Comparison of ENCODE assay signal across 20 cellular contexts in genomic region chr1:15944308-15945010, GRCh38. TPM values are rescaled to one million over a fixed set of nuclear protein-coding genes. Genes with fewer than 3 reads are reported as not detected.
A peak's percentile ranks its signal among the peaks of the same experiment; 100 is the strongest.
DNase-seq lines count a peak whose midpoint lies in the region; FAIRE-seq and TF ChIP-seq lines count a peak whose summit lies in the region.
"Had no signal": no experiment of that assay in that cellular context is flagged by ENCODE, and none has a peak within 500 bp of the region (broad histone marks: within the 10 kb centered on the region; RNA-seq: fewer than 3 reads in every experiment).

No MANE protein-coding gene starts in this region.

- peak overlapping the region; percentile 100 for H3K27ac ChIP-seq in RWPE1
- H3K27ac ChIP-seq: BLaER1 treated with 17β-estradiol and CSF1 and Interleukin-3, amounts not matched to agents 10 nM and 100 nM; KMS-11; PC-9; SJSA1 had no signal

- peak; percentile 16 to 17 for DNase-seq in activated T-cell treated with anti-CD3 and anti-CD28 coated beads, Interleukin-2, amount 50 U/mL, for 48 hours
- DNase-seq in activated T-cell treated with anti-CD3 and anti-CD28 coated beads for 4 hours (no peak), RWPE1 (ENCODE audit: low spot score) (no peak), islet precursor cell (peak; percentile 49), ureter (ENCODE audit: low spot score) (peak; percentile 41), HTR-8/SVneo (ENCODE audit: insufficient read length, low spot score) (no peak), NCI-H1092 (lab: John Stamatoyannopoulos, UW) (no peak)
- no peak for DNase-seq in stimulated activated CD4-positive, alpha-beta T cell treated with anti-CD3 and anti-CD28 coated beads, Interleukin-2, amount 100 ng/mL, for 48 hours
- DNase-seq: CD8-positive, alpha-beta memory T cell; DMS 273 treated with DMSO at 0.1 percent for 48 hours; NCI-H1092 treated with DMSO at 0.1 percent for 48 hours; NCI-H2227 treated with DMSO at 0.1 percent for 48 hours; NCI-H524; PC-9 had no signal

- POLR2A ChIA-PET in RWPE1 (lab: Yijun Ruan, JAX; ENCODE audit: low non-redundant PET) = no interaction called here

- no peak for TF ChIP-seq CTCF in RWPE1 (conservative IDR thresholded peaks at IDR 0.05; ENCODE audit: low read depth)

- no peak for FAIRE-seq in HTR-8/SVneo (lab: Jason Lieb, UNC)
- FAIRE-seq: A204.1, H54 had no signal

- CTCF ChIA-PET in RWPE1 (lab: Yijun Ruan, JAX) = no interaction called here

RNA-seq across cellular contexts. Expression of gene ZBTB17, which starts 31.4 kb away (rescaled TPM):
- 44.4 TPM for total RNA-seq in ureter

RNA-seq across cellular contexts. Expression of gene SRARP, which starts 59.6 kb away (rescaled TPM):
- total RNA-seq in ureter = not detected
- total RNA-seq: CD8-positive, alpha-beta memory T cell; M059J; PC-9; SJSA1 had no signal

Comparison
In these comparisons a context has a peak if more than half of its experiments do, and no peak if none do; other contexts are left out.
1. DNase-seq: peak in activated T-cell treated with anti-CD3 and anti-CD28 coated beads, Interleukin-2, amount 50 U/mL, for 48 hours (2 of 2), islet precursor cell (single experiment) and ureter (single experiment); none in activated T-cell treated with anti-CD3 and anti-CD28 coated beads for 4 hours (single experiment), RWPE1 (single experiment), stimulated activated CD4-positive, alpha-beta T cell treated with anti-CD3 and anti-CD28 coated beads, Interleukin-2, amount 100 ng/mL, for 48 hours (0 of 2), HTR-8/SVneo (single experiment) and NCI-H1092 (single experiment).